Comparison of ENCODE assay signal across 8 cellular contexts in the genomic region with DNA sequence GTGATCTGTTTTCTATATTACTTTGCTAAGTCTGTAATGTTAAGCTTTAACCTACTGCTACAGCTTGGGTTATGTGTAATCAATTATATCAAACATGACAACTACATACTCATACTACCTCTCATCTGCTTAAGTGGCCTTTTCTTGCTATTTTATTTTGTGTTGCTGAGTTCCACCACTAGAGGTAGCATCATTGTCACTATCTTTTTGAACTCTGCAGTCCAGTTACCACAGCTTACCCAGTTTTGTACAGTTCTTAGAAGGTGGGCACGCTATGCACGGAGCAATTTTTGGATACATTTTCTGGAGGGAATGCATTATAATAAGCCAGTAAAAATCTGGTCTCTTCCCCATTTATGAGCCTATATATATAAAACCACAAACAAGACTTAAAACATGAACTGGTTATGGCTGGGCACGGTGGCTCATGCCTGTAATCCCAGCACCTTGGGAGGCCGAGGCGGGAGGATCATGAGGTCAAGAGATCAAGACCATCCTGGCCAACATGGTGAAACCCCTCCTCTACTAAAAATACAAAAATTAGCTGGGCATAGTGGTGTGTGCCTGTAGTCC. TPM values are rescaled to one million over a fixed set of nuclear protein-coding genes. Genes with fewer than 3 reads are reported as not detected.
DNase-seq lines count a peak whose midpoint lies in the region; ATAC-seq and TF ChIP-seq lines count a peak whose summit lies in the region.

No MANE protein-coding gene starts in this region.

- intact Hi-C loops in Panc1 (cut with micrococcal nuclease; ENCODE audit: unreplicated experiment), result loop anchor here (5.0 kb wide), 1 partner anchor 163 kb away; no protein-coding TSS in a partner anchor

- no peak overlapping the region for H3K27ac ChIP-seq in Panc1 (ENCODE audit: low read length)

- peaks cover 4% of the 10 kb centered on the region for H3K4me1 Mint-ChIP-seq in progenitor cell of endocrine pancreas (ENCODE audit: low read depth)

- H3K27ac Mint-ChIP-seq in progenitor cell of endocrine pancreas, result no peak overlapping the region

- H3K36me3 Mint-ChIP-seq in progenitor cell of endocrine pancreas (ENCODE audit: insufficient read depth), result no peaks in the 10 kb centered on the region

- H3K4me1 ChIP-seq in Panc1 (ENCODE audit: control insufficient read depth, insufficient read depth, low read length), result no peaks in the 10 kb centered on the region

- in situ Hi-C loops in Panc1 (cut with HindIII; ENCODE audit: low pct_unique_long_range_greater_than_20kb, low sequenced_read_pairs), result no loop called here

- POLR2A ChIA-PET in Panc1 (lab: Charles Lee), result interaction anchor here (0.6 kb wide), 1 partner anchor 93 kb away, joined by 3 read pairs; no protein-coding TSS in a partner anchor

- no peaks in the 10 kb centered on the region for H3K27me3 ChIP-seq in Panc1 (ENCODE audit: control insufficient read depth, insufficient read depth, low read length)

- CTCF ChIA-PET in Panc1 (lab: Charles Lee), result interaction anchor here (0.6 kb wide), 1 partner anchor 36 kb away, joined by 6 read pairs; no protein-coding TSS in a partner anchor

- ATAC-seq in HG02759 (IDR thresholded peaks at IDR 0.05; ENCODE audit: unreplicated experiment) (peak; percentile 67), Panc1 (no peak; the same call in 1 of the 2 replicates)

- H3K27me3 Mint-ChIP-seq in progenitor cell of endocrine pancreas, result no peaks in the 10 kb centered on the region

- H3K4me3 Mint-ChIP-seq in progenitor cell of endocrine pancreas (ENCODE audit: low read depth), result no peak overlapping the region

- peak; percentile 64 for TF ChIP-seq CTCF in Panc1 (IDR thresholded peaks at IDR 0.05)
- peak; percentile 83 for TF ChIP-seq CTCF in fibroblast of mammary gland (conservative IDR thresholded peaks at IDR 0.05; ENCODE audit: control insufficient read depth, insufficient read depth, low read depth, low read length)
- TF ChIP-seq CTCF in progenitor cell of endocrine pancreas (IDR thresholded peaks at IDR 0.05; ENCODE audit: unreplicated experiment), result peak; percentile 55

- no peaks in the 10 kb centered on the region for H3K36me3 ChIP-seq in Panc1 (ENCODE audit: control insufficient read depth, insufficient read depth, low read length)

- H3K4me3 ChIP-seq in Panc1 (ENCODE audit: low read depth in 2 of 2, low read length in 2 of 2) (no peak overlapping the region), fibroblast of mammary gland (ENCODE audit: control insufficient read depth, low read depth, low read length) (no peak overlapping the region)

- no TSS peak for BruUV-seq in Panc1 (replicated peaks; lab: Mats Ljungman, UMichigan)

- H3K9me3 ChIP-seq in Panc1 (ENCODE audit: control insufficient read depth, insufficient read depth, low read depth, low read length), result no peaks in the 10 kb centered on the region

- no peaks in the 10 kb centered on the region for H3K9me3 Mint-ChIP-seq in progenitor cell of endocrine pancreas (ENCODE audit: low read depth)

- DNase-seq in GDM1 (lab: John Stamatoyannopoulos, UW) (peak; percentile 13), Panc1 (ENCODE audit: low read depth, low spot score) (peak; percentile 51), fibroblast of mammary gland (ENCODE audit: low read depth) (peak; percentile 75), progenitor cell of endocrine pancreas (ENCODE audit: low spot score, unreplicated experiment) (no peak), NK-92 (lab: John Stamatoyannopoulos, UW; ENCODE audit: unreplicated experiment) (no peak), NCI-H2227 (lab: John Stamatoyannopoulos, UW; ENCODE audit: unreplicated experiment) (no peak)
- DNase-seq in activated CD4-positive, alpha-beta T cell treated with anti-CD3 and anti-CD28 coated beads, Interleukin-2, amount 50 U/mL, for 1 hour, result no peak

RNA-seq across cellular contexts. Expression of gene SAV1, which starts 48.5 kb away (rescaled TPM):
- total RNA-seq in Panc1 (2021; ENCODE audit: unreplicated experiment) (13.2 TPM), progenitor cell of endocrine pancreas (27.0 and 28.3 TPM in 2 replicates)
- 11.6 TPM for polyA plus RNA-seq in Panc1 (2012; ENCODE audit: insufficient read length)

RNA-seq across cellular contexts. Expression of gene ATL1, which starts 59.7 kb away (rescaled TPM):
- total RNA-seq in Panc1 (2021; ENCODE audit: unreplicated experiment) (1.5 TPM), progenitor cell of endocrine pancreas (6.8 and 6.9 TPM in 2 replicates)
- polyA plus RNA-seq in Panc1 (2012; ENCODE audit: insufficient read length), result 3.0 TPM

Comparison
In these comparisons a context has a peak if more than half of its experiments do, and no peak if none do; other contexts are left out.
1. DNase-seq: peak in GDM1 (single experiment), Panc1 (single experiment) and fibroblast of mammary gland (single experiment); none in progenitor cell of endocrine pancreas (single experiment), NK-92 (single experiment), NCI-H2227 (single experiment) and activated CD4-positive, alpha-beta T cell treated with anti-CD3 and anti-CD28 coated beads, Interleukin-2, amount 50 U/mL, for 1 hour (single experiment).
2. Peak in every context shown above with its lines, with median percentiles within 50 percentile points of each other: CTCF ChIP-seq.